In the genomic region with DNA sequence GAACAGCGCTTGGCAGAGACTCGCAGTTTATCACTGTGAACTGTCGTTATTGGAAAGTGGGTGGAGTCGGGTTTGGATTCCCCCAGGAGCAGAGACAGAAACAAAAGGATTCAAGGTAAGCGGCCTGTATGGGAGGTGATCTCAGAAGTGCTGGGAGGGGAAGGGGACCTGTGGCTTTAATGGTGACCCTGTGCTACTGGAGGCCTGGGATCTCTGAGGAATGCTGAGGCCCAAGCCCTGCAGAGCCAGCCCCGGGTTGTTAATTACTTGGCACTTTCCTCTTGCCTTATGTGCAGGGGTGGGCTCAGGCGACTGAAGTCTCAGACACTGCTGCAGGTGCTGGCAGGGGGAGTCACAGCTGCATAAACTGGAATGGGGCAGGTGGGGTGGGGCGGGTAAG, we compare ENCODE assay signal across 18 cellular contexts. TPM values are rescaled to one million over a fixed set of nuclear protein-coding genes. Genes with fewer than 3 reads are reported as not detected.
DNase-seq lines count a peak whose midpoint lies in the region; ATAC-seq and TF ChIP-seq lines count a peak whose summit lies in the region.
"Had no signal": no experiment of that assay in that cellular context is flagged by ENCODE, and none has a peak within 500 bp of the region (broad histone marks: within the 10 kb centered on the region; RNA-seq: fewer than 3 reads in every experiment).

No MANE protein-coding gene starts in this region.

- H3F3A ChIP-seq in MM.1S (ENCODE audit: insufficient read depth, low read length), result no peaks in the 10 kb centered on the region

- intact Hi-C loops in activated naive CD4-positive, alpha-beta T cell treated with anti-CD3 and anti-CD28 coated beads for 36 hours (cut with micrococcal nuclease), result no loop called here

- ATAC-seq in stimulated activated naive B cell treated with anti-CD40 and anti-IgM and Interleukin-4, amounts not matched to agents 10 μg/mL and 1 μg/mL and 100 μg/mL, for 72 hours (replicated peaks), result peak; percentile 24 to 38
- no peak for ATAC-seq in GM21447 (IDR thresholded peaks at IDR 0.05; ENCODE audit: unreplicated experiment)

- H3K27ac ChIP-seq in MM.1S (ENCODE audit: low read length), result no peak overlapping the region
- H3K27ac ChIP-seq: HL-60 had no signal

- peaks cover 48% of the 10 kb centered on the region for H3K4me1 Mint-ChIP-seq in activated naive CD4-positive, alpha-beta T cell treated with anti-CD3 and anti-CD28 coated beads for 36 hours (ENCODE audit: low read depth)
- H3K4me1 Mint-ChIP-seq in activated naive CD4-positive, alpha-beta T cell treated with anti-CD3 and anti-CD28 coated beads, Interleukin-2, amount 10 ng/mL, durations not matched to agents 7 days and 5 days, result peaks cover 7% of the 10 kb centered on the region
- H3K4me1 Mint-ChIP-seq in chondrocyte (ENCODE audit: low read depth), result no peaks in the 10 kb centered on the region
- peaks cover 73 to 85% of the 10 kb centered on the region in 2 donors for H3K4me1 Mint-ChIP-seq in stimulated activated naive B cell treated with anti-CD40 and anti-IgM and Interleukin-4, amounts not matched to agents 10 μg/mL and 1 μg/mL and 100 μg/mL, for 72 hours

- H4K20me1 ChIP-seq in MM.1S (ENCODE audit: insufficient read depth, low read length), result no peaks in the 10 kb centered on the region

- peaks cover 5% of the 10 kb centered on the region for H3K36me3 Mint-ChIP-seq in activated naive CD4-positive, alpha-beta T cell treated with anti-CD3 and anti-CD28 coated beads for 36 hours (ENCODE audit: low read depth)
- no peaks in the 10 kb centered on the region for H3K36me3 Mint-ChIP-seq in activated naive CD4-positive, alpha-beta T cell treated with anti-CD3 and anti-CD28 coated beads, Interleukin-2, amount 10 ng/mL, durations not matched to agents 7 days and 5 days
- no peaks in the 10 kb centered on the region for H3K36me3 Mint-ChIP-seq in chondrocyte (ENCODE audit: low read depth)
- peaks cover 22 to 31% of the 10 kb centered on the region in 2 donors for H3K36me3 Mint-ChIP-seq in stimulated activated naive B cell treated with anti-CD40 and anti-IgM and Interleukin-4, amounts not matched to agents 10 μg/mL and 1 μg/mL and 100 μg/mL, for 72 hours
- H3K36me3 Mint-ChIP-seq: IgD-negative memory B cell had no signal

- no peak overlapping the region for H3K4me2 ChIP-seq in MM.1S (ENCODE audit: low read depth, low read length)

- no peaks in the 10 kb centered on the region for H3K79me2 ChIP-seq in MM.1S (ENCODE audit: low read length)

- no peaks in the 10 kb centered on the region for H3K9me3 ChIP-seq in MM.1S (replicated peaks; ENCODE audit: insufficient read depth, low read length)

- H3K36me3 ChIP-seq in MM.1S (replicated peaks; ENCODE audit: insufficient read depth, low read length), result no peaks in the 10 kb centered on the region

- no peaks in the 10 kb centered on the region for H3K27me3 Mint-ChIP-seq in activated naive CD4-positive, alpha-beta T cell treated with anti-CD3 and anti-CD28 coated beads for 36 hours (ENCODE audit: low read depth)
- peaks cover 22% of the 10 kb centered on the region for H3K27me3 Mint-ChIP-seq in activated naive CD4-positive, alpha-beta T cell treated with anti-CD3 and anti-CD28 coated beads, Interleukin-2, amount 10 ng/mL, durations not matched to agents 7 days and 5 days
- peaks cover 58% of the 10 kb centered on the region for H3K27me3 Mint-ChIP-seq in chondrocyte (ENCODE audit: low read depth)
- no peaks in the 10 kb centered on the region for H3K27me3 Mint-ChIP-seq in stimulated activated naive B cell treated with anti-CD40 and anti-IgM and Interleukin-4, amounts not matched to agents 10 μg/mL and 1 μg/mL and 100 μg/mL, for 72 hours
- H3K27me3 Mint-ChIP-seq: IgD-negative memory B cell had no signal

- H3K9me2 ChIP-seq in MM.1S (replicated peaks; ENCODE audit: insufficient read depth, low read length), result no peaks in the 10 kb centered on the region

- H3K4me3 Mint-ChIP-seq in activated naive CD4-positive, alpha-beta T cell treated with anti-CD3 and anti-CD28 coated beads for 36 hours, result peak overlapping the region; percentile 7
- no peak overlapping the region for H3K4me3 Mint-ChIP-seq in activated naive CD4-positive, alpha-beta T cell treated with anti-CD3 and anti-CD28 coated beads, Interleukin-2, amount 10 ng/mL, durations not matched to agents 7 days and 5 days
- H3K4me3 Mint-ChIP-seq in chondrocyte (ENCODE audit: unreplicated experiment), result no peak overlapping the region
- H3K4me3 Mint-ChIP-seq in stimulated activated naive B cell treated with anti-CD40 and anti-IgM and Interleukin-4, amounts not matched to agents 10 μg/mL and 1 μg/mL and 100 μg/mL, for 72 hours, result peak overlapping the region; percentile 17 to 51
- H3K4me3 Mint-ChIP-seq: H9, IgD-negative memory B cell had no signal

- DNase-seq in activated naive CD4-positive, alpha-beta T cell treated with anti-CD3 and anti-CD28 coated beads for 36 hours, result no peak
- DNase-seq in activated naive CD4-positive, alpha-beta T cell treated with anti-CD3 and anti-CD28 coated beads, Interleukin-2, amount 10 ng/mL, durations not matched to agents 7 days and 5 days, result no peak
- DNase-seq in NAMALWA (ENCODE audit: low spot score) (peak; percentile 80), chondrocyte (ENCODE audit: low spot score) (peak; percentile 33), MM.1S (no peak)
- no peak for DNase-seq in stimulated activated naive B cell treated with anti-CD40 and anti-IgM and Interleukin-4, amounts not matched to agents 10 μg/mL and 1 μg/mL and 100 μg/mL, for 72 hours
- DNase-seq: COR-L47, EL, H9, Kasumi-1, NCI-H1417, NCI-H187 treated with DMSO at 0.1 percent for 48 hours, NCI-H345, NCI-H526, SIG-M5 had no signal

- H3K9ac ChIP-seq in MM.1S (ENCODE audit: low read length), result no peak overlapping the region

- peaks cover 32% of the 10 kb centered on the region for H3K27me3 ChIP-seq in MM.1S (replicated peaks; ENCODE audit: insufficient read depth, low read length)

- H3K4me1 ChIP-seq in MM.1S (ENCODE audit: low read length), result no peaks in the 10 kb centered on the region

- H3K4me3 ChIP-seq in MM.1S (ENCODE audit: low read length), result no peak overlapping the region

- no peak for TF ChIP-seq CTCF in chondrocyte (IDR thresholded peaks at IDR 0.05)
- TF ChIP-seq CTCF in MM.1S (IDR thresholded peaks at IDR 0.05; ENCODE audit: low read length), result no peak

- CTCF ChIA-PET in activated naive CD4-positive, alpha-beta T cell treated with anti-CD3 and anti-CD28 coated beads for 36 hours (lab: Charles Lee), result interaction anchor here (1.1 to 1.4 kb wide), 2 partner anchors 32 to 107 kb away, joined by 4 to 7 read pairs; no protein-coding TSS in a partner anchor
- CTCF ChIA-PET in activated naive CD4-positive, alpha-beta T cell treated with anti-CD3 and anti-CD28 coated beads, Interleukin-2, amount 10 ng/mL, durations not matched to agents 7 days and 5 days (lab: Charles Lee), result no interaction called here

- H2AFZ ChIP-seq in MM.1S (ENCODE audit: low read length), result no peak overlapping the region

- peak overlapping the region; percentile 66 for H3K27ac Mint-ChIP-seq in activated naive CD4-positive, alpha-beta T cell treated with anti-CD3 and anti-CD28 coated beads for 36 hours
- no peak overlapping the region for H3K27ac Mint-ChIP-seq in activated naive CD4-positive, alpha-beta T cell treated with anti-CD3 and anti-CD28 coated beads, Interleukin-2, amount 10 ng/mL, durations not matched to agents 7 days and 5 days
- no peak overlapping the region for H3K27ac Mint-ChIP-seq in chondrocyte (ENCODE audit: unreplicated experiment)
- H3K27ac Mint-ChIP-seq in stimulated activated naive B cell treated with anti-CD40 and anti-IgM and Interleukin-4, amounts not matched to agents 10 μg/mL and 1 μg/mL and 100 μg/mL, for 72 hours, result peak overlapping the region; percentile 75

- H3K9me3 Mint-ChIP-seq in activated naive CD4-positive, alpha-beta T cell treated with anti-CD3 and anti-CD28 coated beads for 36 hours, result peaks cover 2% of the 10 kb centered on the region
- H3K9me3 Mint-ChIP-seq in activated naive CD4-positive, alpha-beta T cell treated with anti-CD3 and anti-CD28 coated beads, Interleukin-2, amount 10 ng/mL, durations not matched to agents 7 days and 5 days, result no peaks in the 10 kb centered on the region
- peaks cover 3% of the 10 kb centered on the region for H3K9me3 Mint-ChIP-seq in chondrocyte (ENCODE audit: low read depth)
- peaks cover 0 to 2% of the 10 kb centered on the region in 2 donors for H3K9me3 Mint-ChIP-seq in stimulated activated naive B cell treated with anti-CD40 and anti-IgM and Interleukin-4, amounts not matched to agents 10 μg/mL and 1 μg/mL and 100 μg/mL, for 72 hours
- H3K9me3 Mint-ChIP-seq: H9, IgD-negative memory B cell had no signal

RNA-seq across cellular contexts. Expression of a gene that starts 27.4 kb away (rescaled TPM):
- total RNA-seq in activated naive CD4-positive, alpha-beta T cell treated with anti-CD3 and anti-CD28 coated beads for 36 hours, result 100 to 1,000 TPM; 323 to 328 TPM
- not detected in 3 replicates for total RNA-seq in chondrocyte

Comparison
In these comparisons a context has a peak if more than half of its experiments do, and no peak if none do; other contexts are left out.
1. H3K27ac Mint-ChIP-seq: peak in activated naive CD4-positive, alpha-beta T cell treated with anti-CD3 and anti-CD28 coated beads for 36 hours (single experiment) and stimulated activated naive B cell treated with anti-CD40 and anti-IgM and Interleukin-4, amounts not matched to agents 10 μg/mL and 1 μg/mL and 100 μg/mL, for 72 hours (single experiment); none in activated naive CD4-positive, alpha-beta T cell treated with anti-CD3 and anti-CD28 coated beads, Interleukin-2, amount 10 ng/mL, durations not matched to agents 7 days and 5 days (single experiment) and chondrocyte (single experiment).
2. H3K4me3 Mint-ChIP-seq: peak in activated naive CD4-positive, alpha-beta T cell treated with anti-CD3 and anti-CD28 coated beads for 36 hours (single experiment) and stimulated activated naive B cell treated with anti-CD40 and anti-IgM and Interleukin-4, amounts not matched to agents 10 μg/mL and 1 μg/mL and 100 μg/mL, for 72 hours (2 of 2); none in activated naive CD4-positive, alpha-beta T cell treated with anti-CD3 and anti-CD28 coated beads, Interleukin-2, amount 10 ng/mL, durations not matched to agents 7 days and 5 days (single experiment) and chondrocyte (single experiment).
3. DNase-seq: peak in NAMALWA (single experiment) and chondrocyte (single experiment); none in activated naive CD4-positive, alpha-beta T cell treated with anti-CD3 and anti-CD28 coated beads for 36 hours (single experiment), activated naive CD4-positive, alpha-beta T cell treated with anti-CD3 and anti-CD28 coated beads, Interleukin-2, amount 10 ng/mL, durations not matched to agents 7 days and 5 days (single experiment), stimulated activated naive B cell treated with anti-CD40 and anti-IgM and Interleukin-4, amounts not matched to agents 10 μg/mL and 1 μg/mL and 100 μg/mL, for 72 hours (single experiment) and MM.1S (single experiment).
4. RNA of a gene that starts 27.4 kb away (total RNA-seq): 323 to 328 TPM in activated naive CD4-positive, alpha-beta T cell treated with anti-CD3 and anti-CD28 coated beads for 36 hours; not detected in chondrocyte; every median in the first group is over 100 times any median in the second.